ENCODE assay signal across 1 cellular context in genomic region chr5:173625261-173625660, GRCh38.
TF ChIP-seq lines count a peak whose summit lies in the region.

No MANE protein-coding gene starts in this region.

TF ChIP-seq in SK-N-SH, 30 proteins besides CTCF, POLR2A, EP300 and RAD21 (continued from another document):
- TF ChIP-seq, protein P1, sequence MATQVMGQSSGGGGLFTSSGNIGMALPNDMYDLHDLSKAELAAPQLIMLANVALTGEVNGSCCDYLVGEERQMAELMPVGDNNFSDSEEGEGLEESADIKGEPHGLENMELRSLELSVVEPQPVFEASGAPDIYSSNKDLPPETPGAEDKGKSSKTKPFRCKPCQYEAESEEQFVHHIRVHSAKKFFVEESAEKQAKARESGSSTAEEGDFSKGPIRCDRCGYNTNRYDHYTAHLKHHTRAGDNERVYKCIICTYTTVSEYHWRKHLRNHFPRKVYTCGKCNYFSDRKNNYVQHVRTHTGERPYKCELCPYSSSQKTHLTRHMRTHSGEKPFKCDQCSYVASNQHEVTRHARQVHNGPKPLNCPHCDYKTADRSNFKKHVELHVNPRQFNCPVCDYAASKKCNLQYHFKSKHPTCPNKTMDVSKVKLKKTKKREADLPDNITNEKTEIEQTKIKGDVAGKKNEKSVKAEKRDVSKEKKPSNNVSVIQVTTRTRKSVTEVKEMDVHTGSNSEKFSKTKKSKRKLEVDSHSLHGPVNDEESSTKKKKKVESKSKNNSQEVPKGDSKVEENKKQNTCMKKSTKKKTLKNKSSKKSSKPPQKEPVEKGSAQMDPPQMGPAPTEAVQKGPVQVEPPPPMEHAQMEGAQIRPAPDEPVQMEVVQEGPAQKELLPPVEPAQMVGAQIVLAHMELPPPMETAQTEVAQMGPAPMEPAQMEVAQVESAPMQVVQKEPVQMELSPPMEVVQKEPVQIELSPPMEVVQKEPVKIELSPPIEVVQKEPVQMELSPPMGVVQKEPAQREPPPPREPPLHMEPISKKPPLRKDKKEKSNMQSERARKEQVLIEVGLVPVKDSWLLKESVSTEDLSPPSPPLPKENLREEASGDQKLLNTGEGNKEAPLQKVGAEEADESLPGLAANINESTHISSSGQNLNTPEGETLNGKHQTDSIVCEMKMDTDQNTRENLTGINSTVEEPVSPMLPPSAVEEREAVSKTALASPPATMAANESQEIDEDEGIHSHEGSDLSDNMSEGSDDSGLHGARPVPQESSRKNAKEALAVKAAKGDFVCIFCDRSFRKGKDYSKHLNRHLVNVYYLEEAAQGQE (IDR thresholded peaks at IDR 0.05; ENCODE audit: low read depth, low read length), result no peak
- no peak for TF ChIP-seq MEF2A (IDR thresholded peaks at IDR 0.05; ENCODE audit: borderline replicate concordance, low read depth)
- TF ChIP-seq SIN3A (IDR thresholded peaks at IDR 0.05; ENCODE audit: borderline replicate concordance, low read depth, low read length), result no peak
- TF ChIP-seq, protein P2, sequence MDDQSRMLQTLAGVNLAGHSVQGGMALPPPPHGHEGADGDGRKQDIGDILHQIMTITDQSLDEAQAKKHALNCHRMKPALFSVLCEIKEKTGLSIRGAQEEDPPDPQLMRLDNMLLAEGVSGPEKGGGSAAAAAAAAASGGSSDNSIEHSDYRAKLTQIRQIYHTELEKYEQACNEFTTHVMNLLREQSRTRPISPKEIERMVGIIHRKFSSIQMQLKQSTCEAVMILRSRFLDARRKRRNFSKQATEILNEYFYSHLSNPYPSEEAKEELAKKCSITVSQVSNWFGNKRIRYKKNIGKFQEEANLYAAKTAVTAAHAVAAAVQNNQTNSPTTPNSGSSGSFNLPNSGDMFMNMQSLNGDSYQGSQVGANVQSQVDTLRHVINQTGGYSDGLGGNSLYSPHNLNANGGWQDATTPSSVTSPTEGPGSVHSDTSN (IDR thresholded peaks at IDR 0.05), result no peak
- TF ChIP-seq RFX5 (IDR thresholded peaks at IDR 0.05; ENCODE audit: low read length), result no peak
- TF ChIP-seq SMC3 (IDR thresholded peaks at IDR 0.05; ENCODE audit: low read depth, low read length), result no peak
- TF ChIP-seq NRF1 (IDR thresholded peaks at IDR 0.05; ENCODE audit: low read depth, low read length), result no peak
